Comparison of ENCODE assay signal across 1 cellular context in the genomic region with DNA sequence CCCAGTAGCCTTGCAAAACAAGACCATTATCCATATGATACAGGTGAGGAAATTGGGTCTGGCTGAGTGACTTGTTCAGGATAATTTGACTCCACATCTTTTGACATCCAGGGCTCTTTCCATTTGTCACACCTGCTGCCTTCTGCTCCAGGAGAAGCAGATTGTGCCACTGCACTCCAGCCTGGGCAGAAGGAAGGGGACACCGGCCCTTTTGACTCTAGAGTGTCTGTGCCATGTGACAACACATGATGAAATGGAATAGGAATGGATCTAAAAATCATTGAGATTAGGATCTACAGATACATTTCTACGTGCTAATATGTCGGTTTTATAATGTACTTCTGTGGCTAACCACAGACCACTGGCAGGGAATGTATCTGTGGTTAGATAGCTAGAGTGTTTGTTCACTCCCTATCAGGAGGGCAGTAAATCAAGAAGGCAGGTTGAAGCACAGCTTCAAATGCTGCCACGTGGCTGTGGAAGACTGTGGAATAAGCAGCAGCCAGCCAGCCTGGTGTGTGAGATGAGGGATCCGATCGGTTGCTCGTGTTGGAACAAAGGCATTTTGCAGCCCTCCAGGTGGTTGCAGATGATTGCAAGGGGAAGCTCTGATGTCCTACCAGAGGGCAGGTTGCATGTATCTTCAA.
A peak's percentile ranks its signal among the peaks of the same experiment; 100 is the strongest.
TF ChIP-seq lines count a peak whose summit lies in the region.

No MANE protein-coding gene starts in this region.

TF ChIP-seq in K562, 482 proteins besides CTCF, POLR2A, EP300 and RAD21 (continued from another document and continues in another):
- TF ChIP-seq LARP7 (IDR thresholded peaks at IDR 0.05) (no peak), RBM39 (optimal IDR thresholded peaks at IDR 0.05; ENCODE audit: low read depth, low read length) (no peak), NCOR1 (IDR thresholded peaks at IDR 0.05) (no peak), NFXL1 (CRISPR knock-in tag; IDR thresholded peaks at IDR 0.05) (no peak), ZBTB17 (CRISPR knock-in tag; IDR thresholded peaks at IDR 0.05) (no peak), SMARCA5 (IDR thresholded peaks at IDR 0.05) (no peak), ZNF224 (CRISPR knock-in tag; IDR thresholded peaks at IDR 0.05) (no peak), GABPB2 (CRISPR knock-in tag; conservative IDR thresholded peaks at IDR 0.05) (no peak), ZNF695 (CRISPR knock-in tag; IDR thresholded peaks at IDR 0.05) (no peak), PURB (CRISPR knock-in tag; IDR thresholded peaks at IDR 0.05; ENCODE audit: low read depth) (no peak), CXXC5 (CRISPR knock-in tag; IDR thresholded peaks at IDR 0.05) (peak; percentile 93), BRF1 (IDR thresholded peaks at IDR 0.05; ENCODE audit: borderline replicate concordance, extremely low read depth, insufficient read length) (no peak), ARHGAP35 (IDR thresholded peaks at IDR 0.05; ENCODE audit: partially characterized antibody) (no peak), ZNF444 (CRISPR knock-in tag; IDR thresholded peaks at IDR 0.05) (no peak), ESRRA (IDR thresholded peaks at IDR 0.05; ENCODE audit: borderline replicate concordance, low read depth) (peak; percentile 99; the same call in 1 of the 2 replicates), ZNF551 (CRISPR knock-in tag; IDR thresholded peaks at IDR 0.05) (no peak), RBM15 (IDR thresholded peaks at IDR 0.05; ENCODE audit: insufficient read depth, low read length) (no peak), RNF2 (IDR thresholded peaks at IDR 0.05) (peak; percentile 81; the same call in 1 of the 2 replicates), ZNF445 (CRISPR knock-in tag; IDR thresholded peaks at IDR 0.05; ENCODE audit: low read depth) (no peak), POLR2H (tag; IDR thresholded peaks at IDR 0.05; ENCODE audit: low read depth) (no peak), TAF9B (IDR thresholded peaks at IDR 0.05; ENCODE audit: partially characterized antibody) (no peak), ZNF507 (tag; conservative IDR thresholded peaks at IDR 0.05) (no peak), ZNF79 (CRISPR knock-in tag; IDR thresholded peaks at IDR 0.05; ENCODE audit: low read depth) (no peak), SMARCE1 (IDR thresholded peaks at IDR 0.05) (no peak), JUND (IDR thresholded peaks at IDR 0.05; ENCODE audit: borderline replicate concordance, low read depth, low read length) (no peak), JUND (tag; IDR thresholded peaks at IDR 0.05; ENCODE audit: borderline replicate concordance, low read depth, low read length) (no peak), TCF7L2 (IDR thresholded peaks at IDR 0.05; ENCODE audit: low read depth, low read length) (no peak), FIP1L1 (IDR thresholded peaks at IDR 0.05; ENCODE audit: low read depth, low read length, poor library complexity, severe bottlenecking) (no peak), SMAD4 (CRISPR knock-in tag; conservative IDR thresholded peaks at IDR 0.05) (no peak), ZNF696 (CRISPR knock-in tag; conservative IDR thresholded peaks at IDR 0.05) (no peak), MCM7 (IDR thresholded peaks at IDR 0.05) (no peak), NCOA4 (IDR thresholded peaks at IDR 0.05; ENCODE audit: partially characterized antibody) (no peak), SMAD3 (CRISPR knock-in tag; conservative IDR thresholded peaks at IDR 0.05) (no peak), NR1H2 (CRISPR knock-in tag; IDR thresholded peaks at IDR 0.05) (no peak)
- TF ChIP-seq, protein P1, sequence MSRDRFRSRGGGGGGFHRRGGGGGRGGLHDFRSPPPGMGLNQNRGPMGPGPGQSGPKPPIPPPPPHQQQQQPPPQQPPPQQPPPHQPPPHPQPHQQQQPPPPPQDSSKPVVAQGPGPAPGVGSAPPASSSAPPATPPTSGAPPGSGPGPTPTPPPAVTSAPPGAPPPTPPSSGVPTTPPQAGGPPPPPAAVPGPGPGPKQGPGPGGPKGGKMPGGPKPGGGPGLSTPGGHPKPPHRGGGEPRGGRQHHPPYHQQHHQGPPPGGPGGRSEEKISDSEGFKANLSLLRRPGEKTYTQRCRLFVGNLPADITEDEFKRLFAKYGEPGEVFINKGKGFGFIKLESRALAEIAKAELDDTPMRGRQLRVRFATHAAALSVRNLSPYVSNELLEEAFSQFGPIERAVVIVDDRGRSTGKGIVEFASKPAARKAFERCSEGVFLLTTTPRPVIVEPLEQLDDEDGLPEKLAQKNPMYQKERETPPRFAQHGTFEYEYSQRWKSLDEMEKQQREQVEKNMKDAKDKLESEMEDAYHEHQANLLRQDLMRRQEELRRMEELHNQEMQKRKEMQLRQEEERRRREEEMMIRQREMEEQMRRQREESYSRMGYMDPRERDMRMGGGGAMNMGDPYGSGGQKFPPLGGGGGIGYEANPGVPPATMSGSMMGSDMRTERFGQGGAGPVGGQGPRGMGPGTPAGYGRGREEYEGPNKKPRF (IDR thresholded peaks at IDR 0.05; ENCODE audit: low read depth, low read length) = no peak
- TF ChIP-seq, protein P2, sequence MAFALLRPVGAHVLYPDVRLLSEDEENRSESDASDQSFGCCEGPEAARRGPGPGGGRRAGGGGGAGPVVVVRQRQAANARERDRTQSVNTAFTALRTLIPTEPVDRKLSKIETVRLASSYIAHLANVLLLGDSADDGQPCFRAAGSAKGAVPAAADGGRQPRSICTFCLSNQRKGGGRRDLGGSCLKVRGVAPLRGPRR (CRISPR knock-in tag; IDR thresholded peaks at IDR 0.05) = no peak
- TF ChIP-seq, protein P3, sequence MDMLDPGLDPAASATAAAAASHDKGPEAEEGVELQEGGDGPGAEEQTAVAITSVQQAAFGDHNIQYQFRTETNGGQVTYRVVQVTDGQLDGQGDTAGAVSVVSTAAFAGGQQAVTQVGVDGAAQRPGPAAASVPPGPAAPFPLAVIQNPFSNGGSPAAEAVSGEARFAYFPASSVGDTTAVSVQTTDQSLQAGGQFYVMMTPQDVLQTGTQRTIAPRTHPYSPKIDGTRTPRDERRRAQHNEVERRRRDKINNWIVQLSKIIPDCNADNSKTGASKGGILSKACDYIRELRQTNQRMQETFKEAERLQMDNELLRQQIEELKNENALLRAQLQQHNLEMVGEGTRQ (CRISPR knock-in tag; IDR thresholded peaks at IDR 0.05) = no peak
- TF ChIP-seq, protein P4, sequence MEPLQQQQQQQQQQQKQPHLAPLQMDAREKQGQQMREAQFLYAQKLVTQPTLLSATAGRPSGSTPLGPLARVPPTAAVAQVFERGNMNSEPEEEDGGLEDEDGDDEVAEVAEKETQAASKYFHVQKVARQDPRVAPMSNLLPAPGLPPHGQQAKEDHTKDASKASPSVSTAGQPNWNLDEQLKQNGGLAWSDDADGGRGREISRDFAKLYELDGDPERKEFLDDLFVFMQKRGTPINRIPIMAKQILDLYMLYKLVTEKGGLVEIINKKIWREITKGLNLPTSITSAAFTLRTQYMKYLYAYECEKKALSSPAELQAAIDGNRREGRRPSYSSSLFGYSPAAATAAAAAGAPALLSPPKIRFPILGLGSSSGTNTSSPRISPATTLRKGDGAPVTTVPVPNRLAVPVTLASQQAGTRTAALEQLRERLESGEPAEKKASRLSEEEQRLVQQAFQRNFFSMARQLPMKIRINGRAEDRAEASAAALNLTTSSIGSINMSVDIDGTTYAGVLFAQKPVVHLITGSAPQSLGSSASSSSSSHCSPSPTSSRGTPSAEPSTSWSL (CRISPR knock-in tag; IDR thresholded peaks at IDR 0.05; ENCODE audit: borderline replicate concordance) = no peak
- TF ChIP-seq, protein P5, sequence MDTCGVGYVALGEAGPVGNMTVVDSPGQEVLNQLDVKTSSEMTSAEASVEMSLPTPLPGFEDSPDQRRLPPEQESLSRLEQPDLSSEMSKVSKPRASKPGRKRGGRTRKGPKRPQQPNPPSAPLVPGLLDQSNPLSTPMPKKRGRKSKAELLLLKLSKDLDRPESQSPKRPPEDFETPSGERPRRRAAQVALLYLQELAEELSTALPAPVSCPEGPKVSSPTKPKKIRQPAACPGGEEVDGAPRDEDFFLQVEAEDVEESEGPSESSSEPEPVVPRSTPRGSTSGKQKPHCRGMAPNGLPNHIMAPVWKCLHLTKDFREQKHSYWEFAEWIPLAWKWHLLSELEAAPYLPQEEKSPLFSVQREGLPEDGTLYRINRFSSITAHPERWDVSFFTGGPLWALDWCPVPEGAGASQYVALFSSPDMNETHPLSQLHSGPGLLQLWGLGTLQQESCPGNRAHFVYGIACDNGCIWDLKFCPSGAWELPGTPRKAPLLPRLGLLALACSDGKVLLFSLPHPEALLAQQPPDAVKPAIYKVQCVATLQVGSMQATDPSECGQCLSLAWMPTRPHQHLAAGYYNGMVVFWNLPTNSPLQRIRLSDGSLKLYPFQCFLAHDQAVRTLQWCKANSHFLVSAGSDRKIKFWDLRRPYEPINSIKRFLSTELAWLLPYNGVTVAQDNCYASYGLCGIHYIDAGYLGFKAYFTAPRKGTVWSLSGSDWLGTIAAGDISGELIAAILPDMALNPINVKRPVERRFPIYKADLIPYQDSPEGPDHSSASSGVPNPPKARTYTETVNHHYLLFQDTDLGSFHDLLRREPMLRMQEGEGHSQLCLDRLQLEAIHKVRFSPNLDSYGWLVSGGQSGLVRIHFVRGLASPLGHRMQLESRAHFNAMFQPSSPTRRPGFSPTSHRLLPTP (IDR thresholded peaks at IDR 0.05; ENCODE audit: borderline replicate concordance, extremely low read depth, insufficient read length) = no peak
- TF ChIP-seq, protein P6, sequence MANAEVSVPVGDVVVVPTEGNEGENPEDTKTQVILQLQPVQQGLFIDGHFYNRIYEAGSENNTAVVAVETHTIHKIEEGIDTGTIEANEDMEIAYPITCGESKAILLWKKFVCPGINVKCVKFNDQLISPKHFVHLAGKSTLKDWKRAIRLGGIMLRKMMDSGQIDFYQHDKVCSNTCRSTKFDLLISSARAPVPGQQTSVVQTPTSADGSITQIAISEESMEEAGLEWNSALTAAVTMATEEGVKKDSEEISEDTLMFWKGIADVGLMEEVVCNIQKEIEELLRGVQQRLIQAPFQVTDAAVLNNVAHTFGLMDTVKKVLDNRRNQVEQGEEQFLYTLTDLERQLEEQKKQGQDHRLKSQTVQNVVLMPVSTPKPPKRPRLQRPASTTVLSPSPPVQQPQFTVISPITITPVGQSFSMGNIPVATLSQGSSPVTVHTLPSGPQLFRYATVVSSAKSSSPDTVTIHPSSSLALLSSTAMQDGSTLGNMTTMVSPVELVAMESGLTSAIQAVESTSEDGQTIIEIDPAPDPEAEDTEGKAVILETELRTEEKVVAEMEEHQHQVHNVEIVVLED (CRISPR knock-in tag; IDR thresholded peaks at IDR 0.05) = no peak
- TF ChIP-seq, protein P7, sequence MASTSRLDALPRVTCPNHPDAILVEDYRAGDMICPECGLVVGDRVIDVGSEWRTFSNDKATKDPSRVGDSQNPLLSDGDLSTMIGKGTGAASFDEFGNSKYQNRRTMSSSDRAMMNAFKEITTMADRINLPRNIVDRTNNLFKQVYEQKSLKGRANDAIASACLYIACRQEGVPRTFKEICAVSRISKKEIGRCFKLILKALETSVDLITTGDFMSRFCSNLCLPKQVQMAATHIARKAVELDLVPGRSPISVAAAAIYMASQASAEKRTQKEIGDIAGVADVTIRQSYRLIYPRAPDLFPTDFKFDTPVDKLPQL (IDR thresholded peaks at IDR 0.05; ENCODE audit: extremely low read depth, insufficient read length) = no peak
- TF ChIP-seq, protein P8, sequence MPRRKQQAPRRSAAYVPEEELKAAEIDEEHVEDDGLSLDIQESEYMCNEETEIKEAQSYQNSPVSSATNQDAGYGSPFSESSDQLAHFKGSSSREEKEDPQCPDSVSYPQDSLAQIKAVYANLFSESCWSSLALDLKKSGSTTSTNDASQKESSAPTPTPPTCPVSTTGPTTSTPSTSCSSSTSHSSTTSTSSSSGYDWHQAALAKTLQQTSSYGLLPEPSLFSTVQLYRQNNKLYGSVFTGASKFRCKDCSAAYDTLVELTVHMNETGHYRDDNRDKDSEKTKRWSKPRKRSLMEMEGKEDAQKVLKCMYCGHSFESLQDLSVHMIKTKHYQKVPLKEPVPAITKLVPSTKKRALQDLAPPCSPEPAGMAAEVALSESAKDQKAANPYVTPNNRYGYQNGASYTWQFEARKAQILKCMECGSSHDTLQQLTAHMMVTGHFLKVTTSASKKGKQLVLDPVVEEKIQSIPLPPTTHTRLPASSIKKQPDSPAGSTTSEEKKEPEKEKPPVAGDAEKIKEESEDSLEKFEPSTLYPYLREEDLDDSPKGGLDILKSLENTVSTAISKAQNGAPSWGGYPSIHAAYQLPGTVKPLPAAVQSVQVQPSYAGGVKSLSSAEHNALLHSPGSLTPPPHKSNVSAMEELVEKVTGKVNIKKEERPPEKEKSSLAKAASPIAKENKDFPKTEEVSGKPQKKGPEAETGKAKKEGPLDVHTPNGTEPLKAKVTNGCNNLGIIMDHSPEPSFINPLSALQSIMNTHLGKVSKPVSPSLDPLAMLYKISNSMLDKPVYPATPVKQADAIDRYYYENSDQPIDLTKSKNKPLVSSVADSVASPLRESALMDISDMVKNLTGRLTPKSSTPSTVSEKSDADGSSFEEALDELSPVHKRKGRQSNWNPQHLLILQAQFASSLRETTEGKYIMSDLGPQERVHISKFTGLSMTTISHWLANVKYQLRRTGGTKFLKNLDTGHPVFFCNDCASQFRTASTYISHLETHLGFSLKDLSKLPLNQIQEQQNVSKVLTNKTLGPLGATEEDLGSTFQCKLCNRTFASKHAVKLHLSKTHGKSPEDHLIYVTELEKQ (CRISPR knock-in tag; IDR thresholded peaks at IDR 0.05) = no peak
- TF ChIP-seq, protein P9, sequence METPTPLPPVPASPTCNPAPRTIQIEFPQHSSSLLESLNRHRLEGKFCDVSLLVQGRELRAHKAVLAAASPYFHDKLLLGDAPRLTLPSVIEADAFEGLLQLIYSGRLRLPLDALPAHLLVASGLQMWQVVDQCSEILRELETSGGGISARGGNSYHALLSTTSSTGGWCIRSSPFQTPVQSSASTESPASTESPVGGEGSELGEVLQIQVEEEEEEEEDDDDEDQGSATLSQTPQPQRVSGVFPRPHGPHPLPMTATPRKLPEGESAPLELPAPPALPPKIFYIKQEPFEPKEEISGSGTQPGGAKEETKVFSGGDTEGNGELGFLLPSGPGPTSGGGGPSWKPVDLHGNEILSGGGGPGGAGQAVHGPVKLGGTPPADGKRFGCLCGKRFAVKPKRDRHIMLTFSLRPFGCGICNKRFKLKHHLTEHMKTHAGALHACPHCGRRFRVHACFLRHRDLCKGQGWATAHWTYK (CRISPR knock-in tag; IDR thresholded peaks at IDR 0.05) = no peak
- TF ChIP-seq, protein P10, sequence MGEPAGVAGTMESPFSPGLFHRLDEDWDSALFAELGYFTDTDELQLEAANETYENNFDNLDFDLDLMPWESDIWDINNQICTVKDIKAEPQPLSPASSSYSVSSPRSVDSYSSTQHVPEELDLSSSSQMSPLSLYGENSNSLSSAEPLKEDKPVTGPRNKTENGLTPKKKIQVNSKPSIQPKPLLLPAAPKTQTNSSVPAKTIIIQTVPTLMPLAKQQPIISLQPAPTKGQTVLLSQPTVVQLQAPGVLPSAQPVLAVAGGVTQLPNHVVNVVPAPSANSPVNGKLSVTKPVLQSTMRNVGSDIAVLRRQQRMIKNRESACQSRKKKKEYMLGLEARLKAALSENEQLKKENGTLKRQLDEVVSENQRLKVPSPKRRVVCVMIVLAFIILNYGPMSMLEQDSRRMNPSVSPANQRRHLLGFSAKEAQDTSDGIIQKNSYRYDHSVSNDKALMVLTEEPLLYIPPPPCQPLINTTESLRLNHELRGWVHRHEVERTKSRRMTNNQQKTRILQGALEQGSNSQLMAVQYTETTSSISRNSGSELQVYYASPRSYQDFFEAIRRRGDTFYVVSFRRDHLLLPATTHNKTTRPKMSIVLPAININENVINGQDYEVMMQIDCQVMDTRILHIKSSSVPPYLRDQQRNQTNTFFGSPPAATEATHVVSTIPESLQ (CRISPR knock-in tag; IDR thresholded peaks at IDR 0.05) = no peak
